22 cellular contexts compared by ENCODE assay signal in genomic region chr2:16383411-16383810, GRCh38.
"Had no signal": no experiment of that assay in that cellular context is flagged by ENCODE, and none has a peak within 500 bp of the region (broad histone marks: within the 10 kb centered on the region; RNA-seq: fewer than 3 reads in every experiment).

No MANE protein-coding gene starts in this region.

- H3K36me3 ChIP-seq: colonic mucosa, esophagus muscularis mucosa, esophagus squamous epithelium, gastrocnemius medialis, gastroesophageal sphincter, heart left ventricle, heart right ventricle had no signal

- H3K9me3 ChIP-seq: colonic mucosa, esophagus muscularis mucosa, esophagus squamous epithelium, gastrocnemius medialis, gastroesophageal sphincter, heart left ventricle, heart right ventricle had no signal

- H3K4me3 ChIP-seq: colonic mucosa, coronary artery, dorsolateral prefrontal cortex, esophagus muscularis mucosa, esophagus squamous epithelium, gastrocnemius medialis, gastroesophageal sphincter, heart left ventricle, heart right ventricle had no signal

- H3K4me1 ChIP-seq: colonic mucosa, esophagus squamous epithelium, foreskin keratinocyte, gastrocnemius medialis had no signal

- H3K27me3 ChIP-seq: colonic mucosa, esophagus muscularis mucosa, esophagus squamous epithelium, foreskin keratinocyte, gastrocnemius medialis, gastroesophageal sphincter, heart left ventricle had no signal

- DNase-seq: colonic mucosa; cortex of kidney; dermis blood vessel endothelial cell; dorsolateral prefrontal cortex; effector CD4-positive, alpha-beta T cell; effector CD8-positive, alpha-beta T cell; effector memory CD4-positive, alpha-beta T cell; effector memory CD8-positive, alpha-beta T cell; endodermal cell; erythroblast; esophagus squamous epithelium; foreskin fibroblast; foreskin keratinocyte; foreskin melanocyte; gastrocnemius medialis; glutamatergic neuron; head of caudate nucleus; heart left ventricle; heart right ventricle had no signal
